ENCODE assay signal across 8 cellular contexts in the genomic region with DNA sequence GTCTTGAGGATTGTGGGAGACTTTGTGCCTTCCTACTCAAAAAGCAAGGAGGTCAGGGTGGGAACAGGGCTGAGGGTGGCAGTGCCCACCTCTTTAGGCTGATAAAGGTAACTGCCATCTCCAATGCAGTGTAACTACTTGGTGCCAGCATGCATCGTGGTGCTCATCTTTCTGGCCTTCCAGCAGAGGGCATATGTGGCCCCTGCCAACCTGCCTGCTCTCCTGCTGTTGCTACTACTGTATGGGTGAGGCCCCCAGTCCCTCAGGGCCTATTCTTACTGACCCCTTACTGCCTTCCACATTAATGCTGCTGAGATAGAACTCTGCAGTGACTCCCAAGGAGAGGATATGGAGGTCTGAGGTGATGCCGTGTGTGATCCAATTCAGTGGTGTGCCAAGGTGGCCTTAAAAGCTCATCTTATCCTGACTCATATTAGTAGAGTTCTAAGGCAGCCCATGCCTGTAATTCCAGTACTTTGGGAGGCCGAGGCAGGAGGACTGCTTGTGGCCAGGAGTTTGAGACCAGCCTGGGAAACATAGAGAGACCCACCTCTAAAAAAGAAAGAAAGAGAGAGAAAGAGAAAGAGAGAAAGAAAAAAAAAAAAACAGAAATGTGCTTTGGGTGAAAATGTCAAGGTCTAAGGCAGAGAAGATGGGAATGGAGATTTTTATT. TPM values are rescaled to one million over a fixed set of nuclear protein-coding genes. Genes with fewer than 3 reads are reported as not detected.
A peak's percentile ranks its signal among the peaks of the same experiment; 100 is the strongest.
DNase-seq lines count a peak whose midpoint lies in the region; ATAC-seq and TF ChIP-seq lines count a peak whose summit lies in the region.

No MANE protein-coding gene starts in this region.

- H3K9me3 ChIP-seq in fibroblast of lung (ENCODE audit: control insufficient read depth, insufficient read depth, low read depth, low read length) (peaks cover 5% of the 10 kb centered on the region), vagina (peaks cover 26% of the 10 kb centered on the region)

- H3K9me2 ChIP-seq in GM23338 (ENCODE audit: insufficient read depth) = no peaks in the 10 kb centered on the region

- H3K36me3 Mint-ChIP-seq in GM23338 (ENCODE audit: low read depth) = peaks cover 37% of the 10 kb centered on the region
- peaks cover 18% of the 10 kb centered on the region for H3K36me3 Mint-ChIP-seq in T-helper 1 cell treated with Interleukin-12 subunit alpha and Interleukin-12 subunit beta and Interleukin-4 antibody, amounts not matched to agents 30 μg/mL and 1 μg/mL, for 36 hours (ENCODE audit: low read depth)

- peaks cover 1% of the 10 kb centered on the region; the same call in 1 of the 2 replicates for H3F3A ChIP-seq in GM23338 (replicated peaks; ENCODE audit: low read depth)

- intact Hi-C loops in vagina (cut with DNase I) = no loop called here

- H3K4me1 Mint-ChIP-seq in GM23338 = no peaks in the 10 kb centered on the region
- peaks cover 15% of the 10 kb centered on the region for H3K4me1 Mint-ChIP-seq in T-helper 1 cell treated with Interleukin-12 subunit alpha and Interleukin-12 subunit beta and Interleukin-4 antibody, amounts not matched to agents 30 μg/mL and 1 μg/mL, for 36 hours (ENCODE audit: low read depth)

- H3K4me3 ChIP-seq in GM23338 (no peak overlapping the region), fibroblast of lung (replicated peaks in 1 of 4; ENCODE audit: control extremely low read depth in 1 of 4, insufficient read depth in 1 of 4, low read depth in 3 of 4, low read length in 4 of 4) (no peak overlapping the region), vagina (no peak overlapping the region)

- no peak for TF ChIP-seq POLR2A in vagina (IDR thresholded peaks at IDR 0.05)

- no peak overlapping the region for H3K27ac Mint-ChIP-seq in GM23338
- peak overlapping the region; percentile 79 for H3K27ac Mint-ChIP-seq in T-helper 1 cell treated with Interleukin-12 subunit alpha and Interleukin-12 subunit beta and Interleukin-4 antibody, amounts not matched to agents 30 μg/mL and 1 μg/mL, for 36 hours

- H3K4me2 ChIP-seq in GM23338 = no peak overlapping the region
- H3K4me2 ChIP-seq in fibroblast of lung (ENCODE audit: extremely low read depth, insufficient read depth, low read length) = no peak overlapping the region

- H3K27me3 Mint-ChIP-seq in GM23338 (ENCODE audit: insufficient read depth, low read depth, poor library complexity) = peaks cover 9% of the 10 kb centered on the region
- no peaks in the 10 kb centered on the region for H3K27me3 Mint-ChIP-seq in T-helper 1 cell treated with Interleukin-12 subunit alpha and Interleukin-12 subunit beta and Interleukin-4 antibody, amounts not matched to agents 30 μg/mL and 1 μg/mL, for 36 hours (ENCODE audit: low read depth)

- H2AFZ ChIP-seq in GM23338 (no peak overlapping the region), fibroblast of lung (ENCODE audit: low read length) (no peak overlapping the region)

- H4K20me1 ChIP-seq in GM23338 (replicated peaks; ENCODE audit: insufficient read depth) = no peaks in the 10 kb centered on the region
- H4K20me1 ChIP-seq in fibroblast of lung (ENCODE audit: control insufficient read depth, extremely low read depth, insufficient read depth, low read length) = no peaks in the 10 kb centered on the region

- peaks cover 32% of the 10 kb centered on the region for H3K9me3 Mint-ChIP-seq in GM23338
- H3K9me3 Mint-ChIP-seq in T-helper 1 cell treated with Interleukin-12 subunit alpha and Interleukin-12 subunit beta and Interleukin-4 antibody, amounts not matched to agents 30 μg/mL and 1 μg/mL, for 36 hours = no peaks in the 10 kb centered on the region

- no peak overlapping the region for H3K27ac ChIP-seq in GM23338 (ENCODE audit: low read depth)
- no peak overlapping the region for H3K27ac ChIP-seq in fibroblast of lung (ENCODE audit: insufficient read depth, low read length)
- H3K27ac ChIP-seq in vagina = no peak overlapping the region

- ATAC-seq in GM23338 (no peak), HG02623 (IDR thresholded peaks at IDR 0.05; ENCODE audit: unreplicated experiment) (no peak), GM19328 (IDR thresholded peaks at IDR 0.05; ENCODE audit: unreplicated experiment) (no peak)

- H3K79me2 ChIP-seq in GM23338 (replicated peaks; ENCODE audit: insufficient read depth) (no peaks in the 10 kb centered on the region), fibroblast of lung (ENCODE audit: control insufficient read depth, insufficient read depth, low read length) (no peaks in the 10 kb centered on the region)

- no peaks in the 10 kb centered on the region for H3K27me3 ChIP-seq in GM23338 (ENCODE audit: insufficient read depth)
- no peaks in the 10 kb centered on the region for H3K27me3 ChIP-seq in fibroblast of lung (ENCODE audit: control insufficient read depth, insufficient read depth, low read length)
- H3K27me3 ChIP-seq in vagina = no peaks in the 10 kb centered on the region

- no peak overlapping the region for H3K4me3 Mint-ChIP-seq in GM23338
- H3K4me3 Mint-ChIP-seq in T-helper 1 cell treated with Interleukin-12 subunit alpha and Interleukin-12 subunit beta and Interleukin-4 antibody, amounts not matched to agents 30 μg/mL and 1 μg/mL, for 36 hours = peak overlapping the region; percentile 12

- DNase-seq in AML-193 (lab: John Stamatoyannopoulos, UW) = peak; percentile 44 to 49
- DNase-seq in GM23338 (ENCODE audit: low spot score) = peak; percentile 83
- peak; percentile 67 to 80 for DNase-seq in fibroblast of lung (ENCODE audit: low read depth in 2 of 2)
- no peak for DNase-seq in vagina (ENCODE audit: extremely low spot score in 2 of 2)
- DNase-seq in LoVo (ENCODE audit: low spot score) = no peak

- TF ChIP-seq CTCF in GM23338 (conservative IDR thresholded peaks at IDR 0.05; ENCODE audit: low read depth in 2 of 2) (0 out of 4 replicates have a peak, but pooled peaks of 1 of the 2 experiments have one; percentile 12), fibroblast of lung (conservative IDR thresholded peaks at IDR 0.05 in 1 of 2, IDR thresholded peaks at IDR 0.05 in 1 of 2; ENCODE audit: low read depth in 1 of 2, low read length in 2 of 2) (no peak), vagina (IDR thresholded peaks at IDR 0.05) (no peak)

- peaks cover 18% of the 10 kb centered on the region for H3K36me3 ChIP-seq in GM23338 (ENCODE audit: insufficient read depth)
- no peaks in the 10 kb centered on the region for H3K36me3 ChIP-seq in fibroblast of lung (ENCODE audit: control insufficient read depth, insufficient read depth, low read length)
- H3K36me3 ChIP-seq in vagina = peaks cover 0 to 5% of the 10 kb centered on the region in 2 donors

- H3K4me1 ChIP-seq in GM23338 (ENCODE audit: insufficient read depth) = no peaks in the 10 kb centered on the region
- no peaks in the 10 kb centered on the region for H3K4me1 ChIP-seq in fibroblast of lung (ENCODE audit: control insufficient read depth, extremely low read depth, insufficient read depth, low read length)
- no peaks in the 10 kb centered on the region for H3K4me1 ChIP-seq in vagina

- H3K9ac ChIP-seq in fibroblast of lung (ENCODE audit: insufficient read depth, low read length) = no peak overlapping the region

RNA-seq across cellular contexts. Expression of gene ARHGAP45, which starts 9.6 kb away (rescaled TPM):
- total RNA-seq in GM23338 (2014; rRNA removed; shearing (Covaris generic)) = 56.0 and 71.8 TPM in 2 replicates
- 24.7 and 28.3 TPM in 2 replicates for polyA plus RNA-seq in GM23338 (2016; fragmentation: Nextera tagmentation; extraction: Ambion mirVana)
- total RNA-seq in fibroblast of lung = 0.77 and 1.8 TPM in 2 replicates
- 0.42 and 0.78 TPM in 2 replicates for polyA plus RNA-seq in fibroblast of lung
- polyA plus RNA-seq in fibroblast of lung (2012) = 3.3 and 7.8 TPM in 2 replicates
- polyA minus RNA-seq in fibroblast of lung (ENCODE audit: low replicate concordance) = 0.67 and 0.90 TPM in 2 replicates
- 36.8 TPM for total RNA-seq in vagina

RNA-seq across cellular contexts. Expression of gene ABCA7, which starts 17.4 kb away (rescaled TPM):
- total RNA-seq in GM23338 (2014; rRNA removed; shearing (Covaris generic)) = 18.1 and 22.2 TPM in 2 replicates
- polyA plus RNA-seq in GM23338 (2016; fragmentation: Nextera tagmentation; extraction: Ambion mirVana) (27.4 and 30.3 TPM in 2 replicates), fibroblast of lung (2.2 and 2.3 TPM in 2 replicates)
- total RNA-seq in fibroblast of lung (2.3 and 9.7 TPM in 2 replicates), vagina (29.5 TPM)
- polyA plus RNA-seq in fibroblast of lung (2012) = 3.8 and 10.5 TPM in 2 replicates
- polyA minus RNA-seq in fibroblast of lung (ENCODE audit: low replicate concordance) = 2.9 and 17.4 TPM in 2 replicates

RNA-seq across cellular contexts. Expression of gene CNN2, which starts 30.9 kb away (rescaled TPM):
- total RNA-seq in GM23338 (2014; rRNA removed; shearing (Covaris generic)) = 392 and 426 TPM in 2 replicates
- 314 and 330 TPM in 2 replicates for polyA plus RNA-seq in GM23338 (2016; fragmentation: Nextera tagmentation; extraction: Ambion mirVana)
- total RNA-seq in fibroblast of lung = 120 and 194 TPM in 2 replicates
- polyA plus RNA-seq in fibroblast of lung = 299 and 473 TPM in 2 replicates
- 425 and 591 TPM in 2 replicates for polyA plus RNA-seq in fibroblast of lung (2012)
- 987 and 1,445 TPM in 2 replicates for polyA minus RNA-seq in fibroblast of lung (ENCODE audit: low replicate concordance)
- total RNA-seq in vagina = 76.1 TPM

RNA-seq across cellular contexts. Expression of gene RNU6-2, which starts 36.0 kb away (rescaled TPM):
- total RNA-seq in GM23338 (2014; rRNA removed; shearing (Covaris generic)) = not detected in 2 replicates
- not detected in 2 replicates for polyA plus RNA-seq in GM23338 (2016; fragmentation: Nextera tagmentation; extraction: Ambion mirVana)
- total RNA-seq in fibroblast of lung = not detected in 2 replicates
- not detected in 2 replicates for polyA plus RNA-seq in fibroblast of lung
- not detected in 2 replicates for polyA plus RNA-seq in fibroblast of lung (2012)
- polyA minus RNA-seq in fibroblast of lung (ENCODE audit: low replicate concordance) = not detected in 2 replicates
- not detected for total RNA-seq in vagina

RNA-seq across cellular contexts. Expression of gene TMEM259, which starts 36.4 kb away (rescaled TPM):
- 144 and 196 TPM in 2 replicates for total RNA-seq in GM23338 (2014; rRNA removed; shearing (Covaris generic))
- 82.8 and 84.5 TPM in 2 replicates for polyA plus RNA-seq in GM23338 (2016; fragmentation: Nextera tagmentation; extraction: Ambion mirVana)
- 47.5 and 57.8 TPM in 2 replicates for total RNA-seq in fibroblast of lung
- 67.1 and 67.9 TPM in 2 replicates for polyA plus RNA-seq in fibroblast of lung
- 67.4 and 72.8 TPM in 2 replicates for polyA plus RNA-seq in fibroblast of lung (2012)
- 106 and 167 TPM in 2 replicates for polyA minus RNA-seq in fibroblast of lung (ENCODE audit: low replicate concordance)
- 130 TPM for total RNA-seq in vagina

Comparison
In these comparisons a context has a peak if more than half of its experiments do, and no peak if none do; other contexts are left out.
1. DNase-seq: peak in AML-193 (2 of 2), GM23338 (single experiment) and fibroblast of lung (2 of 2); none in vagina (0 of 2) and LoVo (single experiment).
2. RNA of gene ARHGAP45, which starts 9.6 kb away (total RNA-seq): 56.0 to 71.8 TPM in GM23338 and 36.8 TPM in vagina (single experiment); 0.77 to 1.8 TPM in fibroblast of lung; every median in the first group is over 10 times any median in the second.